19 cellular contexts compared by ENCODE assay signal in the genomic region with DNA sequence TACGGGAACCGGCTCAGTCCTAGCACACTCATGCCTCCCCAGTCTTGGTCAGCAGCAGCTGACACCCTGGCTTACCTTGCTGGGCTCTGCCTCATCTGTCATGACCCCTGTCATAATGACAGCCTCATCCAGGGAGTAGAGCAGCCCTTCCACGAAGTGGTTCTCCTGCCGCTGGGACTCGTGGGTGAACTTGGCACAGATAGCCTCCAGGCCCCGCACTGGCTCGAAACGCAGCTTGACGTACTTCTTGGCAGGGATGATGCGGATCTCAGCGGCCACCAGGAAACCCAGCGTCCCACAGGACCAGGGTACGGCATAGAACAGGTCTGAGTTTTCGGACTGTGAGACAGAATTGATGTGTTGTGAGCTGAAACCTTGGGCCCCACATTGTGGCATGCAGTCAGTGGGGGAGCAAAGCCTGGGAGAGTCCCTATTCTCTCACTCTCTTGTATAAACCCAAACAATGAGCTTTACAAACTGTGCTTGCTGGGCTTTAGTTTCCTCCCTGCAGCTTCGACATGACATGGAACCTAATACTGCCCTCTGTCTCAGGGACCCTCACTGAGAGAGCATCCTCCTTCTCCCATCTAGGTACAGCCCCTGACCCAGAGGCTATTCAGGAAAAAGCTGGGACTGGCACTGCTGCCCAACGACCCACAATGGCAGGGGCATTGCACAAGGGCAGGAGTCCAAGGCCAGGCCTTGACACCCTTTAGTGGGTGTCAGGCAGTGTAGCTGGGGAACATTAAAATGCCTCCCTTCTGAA.
"Had no signal": no experiment of that assay in that cellular context is flagged by ENCODE, and none has a peak within 500 bp of the region (broad histone marks: within the 10 kb centered on the region; RNA-seq: fewer than 3 reads in every experiment).

No MANE protein-coding gene starts in this region.

- H3K27ac Mint-ChIP-seq: activated CD4-positive, alpha-beta T cell treated with anti-CD3 and anti-CD28 coated beads, Interleukin-2, amount 10 ng/mL, durations not matched to agents 24 days and 14 days; activated CD8-positive, alpha-beta T cell treated with anti-CD3 and anti-CD28 coated beads for 36 hours; activated naive CD8-positive, alpha-beta T cell treated with anti-CD3 and anti-CD28 coated beads for 36 hours; activated T-helper 17 cell treated with anti-CD3 and anti-CD28 coated beads, Interleukin-2, amount 50 U/mL, for 72 hours; nephron had no signal

- H3K27me3 ChIP-seq: body of pancreas, heart right ventricle, tibial artery had no signal

- H3K9me3 Mint-ChIP-seq: activated CD4-positive, alpha-beta T cell treated with anti-CD3 and anti-CD28 coated beads, Interleukin-2, amount 10 ng/mL, durations not matched to agents 24 days and 14 days; activated CD8-positive, alpha-beta T cell treated with anti-CD3 and anti-CD28 coated beads for 36 hours; activated naive CD8-positive, alpha-beta T cell treated with anti-CD3 and anti-CD28 coated beads for 36 hours; activated T-helper 17 cell treated with anti-CD3 and anti-CD28 coated beads, Interleukin-2, amount 50 U/mL, for 72 hours; nephron had no signal

- H3K27ac ChIP-seq: body of pancreas, heart right ventricle, psoas muscle, skin epidermis, tibial artery had no signal

- H3K4me1 Mint-ChIP-seq: activated CD4-positive, alpha-beta T cell treated with anti-CD3 and anti-CD28 coated beads, Interleukin-2, amount 10 ng/mL, durations not matched to agents 24 days and 14 days; activated naive CD8-positive, alpha-beta T cell treated with anti-CD3 and anti-CD28 coated beads for 36 hours; activated T-helper 17 cell treated with anti-CD3 and anti-CD28 coated beads, Interleukin-2, amount 50 U/mL, for 72 hours; nephron had no signal

- H3K4me3 ChIP-seq: body of pancreas, heart right ventricle, lung, psoas muscle, skin epidermis, tibial artery had no signal

- H3K4me3 Mint-ChIP-seq: activated CD4-positive, alpha-beta T cell treated with anti-CD3 and anti-CD28 coated beads, Interleukin-2, amount 10 ng/mL, durations not matched to agents 24 days and 14 days; activated CD8-positive, alpha-beta T cell treated with anti-CD3 and anti-CD28 coated beads for 36 hours; activated naive CD8-positive, alpha-beta T cell treated with anti-CD3 and anti-CD28 coated beads for 36 hours; activated T-helper 17 cell treated with anti-CD3 and anti-CD28 coated beads, Interleukin-2, amount 50 U/mL, for 72 hours; nephron had no signal

- H3K27me3 Mint-ChIP-seq: activated CD4-positive, alpha-beta T cell treated with anti-CD3 and anti-CD28 coated beads, Interleukin-2, amount 10 ng/mL, durations not matched to agents 24 days and 14 days; activated CD8-positive, alpha-beta T cell treated with anti-CD3 and anti-CD28 coated beads for 36 hours; activated naive CD8-positive, alpha-beta T cell treated with anti-CD3 and anti-CD28 coated beads for 36 hours; activated T-helper 17 cell treated with anti-CD3 and anti-CD28 coated beads, Interleukin-2, amount 50 U/mL, for 72 hours had no signal

- H3K9me3 ChIP-seq: body of pancreas, heart right ventricle, psoas muscle, tibial artery had no signal

- DNase-seq: activated CD4-positive, alpha-beta T cell treated with anti-CD3 and anti-CD28 coated beads, Interleukin-2, amount 10 ng/mL, durations not matched to agents 24 days and 14 days; activated CD8-positive, alpha-beta T cell treated with anti-CD3 and anti-CD28 coated beads for 36 hours; activated naive CD4-positive, alpha-beta T cell; activated naive CD8-positive, alpha-beta T cell treated with anti-CD3 and anti-CD28 coated beads for 36 hours; activated T-cell treated with anti-CD3 and anti-CD28 coated beads, Interleukin-2, amount 50 U/mL, for 1 hour; body of pancreas; caudate nucleus; heart right ventricle; left cardiac atrium; midbrain; psoas muscle; right cardiac atrium; stimulated activated CD4-positive, alpha-beta T cell treated with anti-CD3 and anti-CD28 coated beads, Interleukin-2, amount 100 ng/mL, for 48 hours; T1000 had no signal

- H3K4me1 ChIP-seq: body of pancreas, heart right ventricle, psoas muscle had no signal
